In the genomic region with DNA sequence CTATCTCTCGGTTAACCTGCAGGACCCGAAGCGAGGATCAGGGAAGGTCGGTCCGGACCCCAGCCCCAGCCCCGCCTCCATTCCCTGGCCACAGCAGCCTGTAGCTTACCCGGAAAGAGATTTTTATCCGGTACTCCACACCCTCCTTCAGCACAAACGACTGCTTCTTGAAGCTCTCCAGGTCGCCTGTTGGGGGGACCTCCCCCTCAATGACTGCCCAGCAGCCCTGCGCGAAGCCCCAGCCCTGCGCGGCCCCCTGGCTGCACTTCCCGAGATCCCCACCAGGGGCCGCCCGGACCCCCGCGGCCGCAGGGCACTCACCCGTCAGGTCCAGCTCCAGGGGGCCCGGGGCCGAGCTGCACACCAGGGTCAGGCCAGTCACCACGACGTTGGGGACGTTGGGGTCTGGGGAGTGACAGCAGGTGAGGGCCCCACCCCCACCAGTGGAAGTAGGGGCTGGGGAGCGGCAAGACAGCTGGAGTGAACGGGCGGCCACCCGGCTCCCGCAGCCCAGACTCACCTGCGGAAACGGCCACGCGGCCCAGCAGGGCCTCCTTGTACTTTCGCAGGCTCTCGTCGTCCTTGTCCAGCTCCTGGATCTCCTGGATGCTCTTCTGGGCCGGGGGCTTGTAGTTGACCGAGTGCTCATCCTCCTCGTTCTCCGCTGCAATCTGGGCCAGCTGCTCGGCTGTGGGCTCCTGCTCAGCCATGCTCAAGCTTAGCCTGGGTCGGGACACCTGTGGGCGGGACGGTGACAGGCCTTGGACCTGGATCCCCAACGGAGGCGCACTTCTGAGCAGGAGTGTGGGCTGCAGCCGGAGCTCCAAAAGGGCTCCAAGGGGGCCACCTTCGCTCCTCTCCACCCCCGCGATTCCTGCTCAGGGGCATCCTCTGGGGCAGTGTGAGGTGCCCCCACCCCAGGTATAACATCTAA, we compare ENCODE assay signal across 8 cellular contexts.
A peak's percentile ranks its signal among the peaks of the same experiment; 100 is the strongest.
DNase-seq lines count a peak whose midpoint lies in the region; ATAC-seq and TF ChIP-seq lines count a peak whose summit lies in the region.

No MANE protein-coding gene starts in this region.

- peak; percentile 88 for TF ChIP-seq CTCF in GM12864 (IDR thresholded peaks at IDR 0.05; ENCODE audit: low read depth, low read length, missing control alignments)

- H3K9ac ChIP-seq in NT2/D1 (ENCODE audit: insufficient read length, low read depth): peak overlapping the region; percentile 97

- peaks cover 39% of the 10 kb centered on the region for H3K4me1 ChIP-seq in NT2/D1 (ENCODE audit: insufficient read depth, insufficient read length)

- no peak for DNase-seq in GM12864 (ENCODE audit: low read depth)
- no peak for DNase-seq in NT2/D1 (ENCODE audit: low read depth, low spot score)
- DNase-seq in astrocyte of the hippocampus (ENCODE audit: low read depth, low spot score): peak; percentile 74
- DNase-seq in iPS-NIHi7 (ENCODE audit: extremely low spot score): peak; percentile 77
- peak; percentile 16 for DNase-seq in stimulated activated CD4-positive, alpha-beta T cell treated with anti-CD3 and anti-CD28 coated beads, Interleukin-2, amount 100 ng/mL, for 4 hours (ENCODE audit: low read depth)
- no peak for DNase-seq in SIG-M5 treated with dmso at 0.1 percent for 504 hours (lab: John Stamatoyannopoulos, UW; ENCODE audit: unreplicated experiment)

- no peaks in the 10 kb centered on the region for H3K9me3 ChIP-seq in NT2/D1 (ENCODE audit: insufficient read depth, low read length)

- H3K4me3 ChIP-seq in GM12864 (ENCODE audit: low read depth, low read length): peak overlapping the region; percentile 99
- H3K4me3 ChIP-seq in NT2/D1 (ENCODE audit: insufficient read length, low read depth): peak overlapping the region; percentile 92

- peaks cover 52% of the 10 kb centered on the region for H3K36me3 ChIP-seq in NT2/D1 (ENCODE audit: insufficient read depth, insufficient read length, low read length)

- no peaks in the 10 kb centered on the region for H3K27me3 ChIP-seq in NT2/D1 (ENCODE audit: insufficient read depth, insufficient read length)

- ATAC-seq in HG02678 (IDR thresholded peaks at IDR 0.05; ENCODE audit: unreplicated experiment): no peak
- no peak for ATAC-seq in GM21367 (IDR thresholded peaks at IDR 0.05; ENCODE audit: unreplicated experiment)

Comparison
In these comparisons a context has a peak if more than half of its experiments do, and no peak if none do; other contexts are left out.
1. DNase-seq: peak in astrocyte of the hippocampus (single experiment), iPS-NIHi7 (single experiment) and stimulated activated CD4-positive, alpha-beta T cell treated with anti-CD3 and anti-CD28 coated beads, Interleukin-2, amount 100 ng/mL, for 4 hours (single experiment); none in GM12864 (single experiment), NT2/D1 (single experiment) and SIG-M5 treated with dmso at 0.1 percent for 504 hours (single experiment).